11 cellular contexts compared by ENCODE assay signal in genomic region chr6:116633685-116634084, GRCh38. TPM values are rescaled to one million over a fixed set of nuclear protein-coding genes. Genes with fewer than 3 reads are reported as not detected.
A peak's percentile ranks its signal among the peaks of the same experiment; 100 is the strongest.
DNase-seq lines count a peak whose midpoint lies in the region; ATAC-seq and TF ChIP-seq lines count a peak whose summit lies in the region.
"Had no signal": no experiment of that assay in that cellular context is flagged by ENCODE, and none has a peak within 500 bp of the region (broad histone marks: within the 10 kb centered on the region; RNA-seq: fewer than 3 reads in every experiment).

No MANE protein-coding gene starts in this region.

- DNase-seq in GM10248 (ENCODE audit: extremely low spot score), result no peak
- no peak for DNase-seq in RWPE1 (ENCODE audit: low spot score)
- DNase-seq in hepatocyte (ENCODE audit: low spot score), result peak; percentile 10
- DNase-seq in NCI-H1436 treated with DMSO at 0.1 percent for 48 hours (lab: John Stamatoyannopoulos, UW), result no peak
- DNase-seq in aorta, result no peak
- no peak for DNase-seq in putamen (ENCODE audit: low spot score)
- DNase-seq in omental fat pad (ENCODE audit: low spot score), result no peak
- DNase-seq: activated B cell treated with CpG ODN at 0.5 μM for 24 hours; activated naive CD8-positive, alpha-beta T cell treated with anti-CD3 and anti-CD28 coated beads for 36 hours; stimulated activated CD4-positive, alpha-beta T cell treated with anti-CD3 and anti-CD28 coated beads, Interleukin-15, amount 100 ng/mL, for 24 hours had no signal

- H3K4me2 ChIP-seq in hepatocyte, result no peak overlapping the region

- TF ChIP-seq CTCF in GM10248 (IDR thresholded peaks at IDR 0.05; ENCODE audit: control extremely low read depth, extremely low read depth, low read depth, missing control alignments) (peak; percentile 27), RWPE1 (conservative IDR thresholded peaks at IDR 0.05; ENCODE audit: low read depth) (0 out of 2 replicates have a peak, but pooled peaks have one; percentile 13), hepatocyte (IDR thresholded peaks at IDR 0.05; ENCODE audit: poor library complexity) (no peak), omental fat pad (IDR thresholded peaks at IDR 0.05) (no peak)

- H3K79me2 ChIP-seq in hepatocyte, result no peaks in the 10 kb centered on the region

- POLR2A ChIA-PET in GM10248 (lab: Yijun Ruan, JAX), result no interaction called here
- POLR2A ChIA-PET in RWPE1 (lab: Yijun Ruan, JAX; ENCODE audit: low non-redundant PET), result no interaction called here

- H3K4me1 ChIP-seq in hepatocyte (ENCODE audit: insufficient read depth) (peaks cover 5% of the 10 kb centered on the region), aorta (ENCODE audit: control insufficient read depth in 1 of 2, insufficient read depth in 2 of 2, low read length in 2 of 2) (no peaks in the 10 kb centered on the region)

- WGBS in hepatocyte (ENCODE audit: low lambda C conversion rate, missing lambda C conversion rate), result 85% methylated on average over 2 of the region's 2 CpGs
- WGBS in aorta, 2 donors, result 91% methylated on average over 2 of the region's 2 CpGs

- intact Hi-C loops in aorta (cut with DNase I), result no loop called here

- ATAC-seq in HG02678 (IDR thresholded peaks at IDR 0.05; ENCODE audit: unreplicated experiment), result peak; percentile 42
- ATAC-seq in aorta (ENCODE audit: low FRiP score), result no peak
- no peak for ATAC-seq in omental fat pad (ENCODE audit: low FRiP score)

- H3K4me3 ChIP-seq in hepatocyte (no peak overlapping the region), aorta (ENCODE audit: low read length in 2 of 2) (no peak overlapping the region)

- no peak overlapping the region for H2AFZ ChIP-seq in hepatocyte

- CTCF ChIA-PET in GM10248 (lab: Yijun Ruan, JAX) (interaction anchor here (1.5 kb wide), 2 partner anchors 11 to 13 kb away, joined by 3 to 4 read pairs; no protein-coding TSS in a partner anchor), RWPE1 (lab: Yijun Ruan, JAX) (interaction anchor here (0.6 kb wide), 1 partner anchor 393 kb away, joined by 3 read pairs; no protein-coding TSS in a partner anchor)

- no peaks in the 10 kb centered on the region for H3K9me3 ChIP-seq in hepatocyte (ENCODE audit: low read depth)
- no peaks in the 10 kb centered on the region for H3K9me3 ChIP-seq in aorta (ENCODE audit: control insufficient read depth, low read length)

- H3K36me3 ChIP-seq in hepatocyte (replicated peaks; ENCODE audit: insufficient read depth, low read depth) (no peaks in the 10 kb centered on the region), aorta (ENCODE audit: control insufficient read depth in 1 of 2, insufficient read depth in 2 of 2, low read length in 1 of 2) (no peaks in the 10 kb centered on the region)

- H4K20me1 ChIP-seq in hepatocyte (ENCODE audit: insufficient read depth, poor library complexity, severe bottlenecking), result no peaks in the 10 kb centered on the region

- H3K27me3 ChIP-seq in hepatocyte (no peaks in the 10 kb centered on the region), aorta (ENCODE audit: control insufficient read depth in 1 of 2, insufficient read depth in 2 of 2, low read length in 1 of 2) (no peaks in the 10 kb centered on the region)

- H3K27ac ChIP-seq in RWPE1 (no peak overlapping the region), hepatocyte (no peak overlapping the region), aorta (ENCODE audit: low read depth in 1 of 2, low read length in 2 of 2) (no peak overlapping the region)

- no peaks in the 10 kb centered on the region for H3K9me2 ChIP-seq in hepatocyte (replicated peaks; ENCODE audit: insufficient read depth)

RNA-seq across cellular contexts. Expression of gene RSPH4A, which starts 17.4 kb away (rescaled TPM):
- total RNA-seq in hepatocyte (0.12 and 0.83 TPM in 2 replicates), aorta (under 1 TPM; 0.48 to 0.68 TPM), omental fat pad (1 to 10 TPM in 1 of 4 donors, under 1 TPM in 2, not detected in 1; 0.47 to 2.0 (median 0.84) TPM)
- polyA plus RNA-seq in hepatocyte (0.43 and 0.46 TPM in 2 replicates), aorta (under 1 TPM in 1 of 2 donors, not detected in 1; 0.51 TPM)

RNA-seq across cellular contexts. Expression of gene ZUP1, which starts 34.9 kb away (rescaled TPM):
- 17.0 and 20.4 TPM in 2 replicates for total RNA-seq in hepatocyte
- polyA plus RNA-seq in hepatocyte, result 6.3 and 10.1 TPM in 2 replicates
- 10 to 100 TPM; 11.4 TPM for total RNA-seq in aorta
- polyA plus RNA-seq in aorta, result 1 to 10 TPM; 4.6 to 7.1 TPM
- total RNA-seq in omental fat pad, result 10 to 100 TPM in 2 of 4 donors, 1 to 10 TPM in 2; 6.2 to 12.5 (median 9.2) TPM

RNA-seq across cellular contexts. Expression of gene KPNA5, which starts 47.3 kb away (rescaled TPM):
- 14.8 and 20.5 TPM in 2 replicates for total RNA-seq in hepatocyte
- polyA plus RNA-seq in hepatocyte, result 5.4 and 6.7 TPM in 2 replicates
- total RNA-seq in aorta, result 10 to 100 TPM; 18.9 to 21.7 TPM
- polyA plus RNA-seq in aorta, result 1 to 10 TPM; 3.4 to 3.8 TPM
- total RNA-seq in omental fat pad, result 1 to 10 TPM; 5.8 to 9.8 (median 8.5) TPM

Comparison
In these comparisons a context has a peak if more than half of its experiments do, and no peak if none do; other contexts are left out.
1. CTCF ChIP-seq: peak in GM10248 (single experiment) and RWPE1 (single experiment); none in hepatocyte (single experiment) and omental fat pad (0 of 3).